ENCODE assay signal across 21 cellular contexts in genomic region chr6:169171010-169171409, GRCh38.
"Had no signal": no experiment of that assay in that cellular context is flagged by ENCODE, and none has a peak within 500 bp of the region (broad histone marks: within the 10 kb centered on the region; RNA-seq: fewer than 3 reads in every experiment).

No MANE protein-coding gene starts in this region.

- H3K27me3 Mint-ChIP-seq: brain; dendritic cell treated with granulocyte-macrophage colony-stimulating factor and Interleukin-4, amounts not matched to agents 40 ng/mL and 50 ng/mL, for 4 days had no signal

- H3K4me1 Mint-ChIP-seq: stimulated activated naive B cell treated with anti-CD40 and anti-IgM and Interleukin-4, amounts not matched to agents 10 μg/mL and 1 μg/mL and 100 μg/mL, for 72 hours had no signal

- H3K27ac ChIP-seq: gastrocnemius medialis, neutrophil, SK-N-MC, transverse colon, VCaP had no signal

- H3K9me3 Mint-ChIP-seq: activated naive CD4-positive, alpha-beta T cell treated with anti-CD3 and anti-CD28 coated beads, Interleukin-2, amount 50 U/mL, for 72 hours; activated T-cell treated with anti-CD3 and anti-CD28 coated beads, Interleukin-2, amount 50 U/mL, for 4 hours; brain; dendritic cell treated with granulocyte-macrophage colony-stimulating factor and Interleukin-4, amounts not matched to agents 40 ng/mL and 50 ng/mL, for 4 days; effector memory CD8-positive, alpha-beta T cell had no signal

- H3K4me1 ChIP-seq: gastrocnemius medialis, transverse colon had no signal

- H3K27ac Mint-ChIP-seq: activated naive CD4-positive, alpha-beta T cell treated with anti-CD3 and anti-CD28 coated beads, Interleukin-2, amount 50 U/mL, for 72 hours; dendritic cell treated with granulocyte-macrophage colony-stimulating factor and Interleukin-4, amounts not matched to agents 40 ng/mL and 50 ng/mL, for 4 days; effector memory CD8-positive, alpha-beta T cell; stimulated activated naive B cell treated with anti-CD40 and anti-IgM and Interleukin-4, amounts not matched to agents 10 μg/mL and 1 μg/mL and 100 μg/mL, for 72 hours had no signal

- H3K9me3 ChIP-seq: gastrocnemius medialis, neutrophil, transverse colon had no signal

- H3K36me3 ChIP-seq: gastrocnemius medialis, neutrophil, transverse colon had no signal

- H3K4me3 Mint-ChIP-seq: activated T-cell treated with anti-CD3 and anti-CD28 coated beads, Interleukin-2, amount 50 U/mL, for 4 hours; brain; dendritic cell treated with granulocyte-macrophage colony-stimulating factor and Interleukin-4, amounts not matched to agents 40 ng/mL and 50 ng/mL, for 4 days; effector memory CD8-positive, alpha-beta T cell; stimulated activated naive B cell treated with anti-CD40 and anti-IgM and Interleukin-4, amounts not matched to agents 10 μg/mL and 1 μg/mL and 100 μg/mL, for 72 hours had no signal

- DNase-seq: activated CD4-positive, alpha-beta T cell treated with anti-CD3 and anti-CD28 coated beads for 1 hour; activated CD4-positive, alpha-beta T cell treated with anti-CD3 and anti-CD28 coated beads, Interleukin-2, amount 50 U/mL, for 4 hours; activated effector memory CD4-positive, alpha-beta T cell treated with Interleukin-2 at 50 U/mL for 16 hours; activated T-cell treated with anti-CD3 and anti-CD28 coated beads, Interleukin-2, amount 50 U/mL, for 4 hours; cerebellar nuclear complex; effector memory CD8-positive, alpha-beta T cell; gastrocnemius medialis; left colon; midbrain; stimulated activated CD4-positive, alpha-beta T cell treated with anti-CD3 and anti-CD28 coated beads, Interleukin-15, amount 100 ng/mL, for 24 hours; stimulated activated CD4-positive, alpha-beta T cell treated with anti-CD3 and anti-CD28 coated beads, Interleukin-4, amount 100 ng/mL, for 1 hour; stimulated activated naive B cell treated with anti-CD40 and anti-IgM and Interleukin-4, amounts not matched to agents 10 μg/mL and 1 μg/mL and 100 μg/mL, for 72 hours; T-helper 1 cell; transverse colon had no signal

- H3K27me3 ChIP-seq: neutrophil, transverse colon had no signal

- H3K4me3 ChIP-seq: gastrocnemius medialis, lung, SK-N-MC, transverse colon had no signal

- ATAC-seq: activated naive CD4-positive, alpha-beta T cell treated with anti-CD3 and anti-CD28 coated beads, Interleukin-2, amount 50 U/mL, for 72 hours; activated T-cell treated with anti-CD3 and anti-CD28 coated beads, Interleukin-2, amount 50 U/mL, for 4 hours; effector memory CD8-positive, alpha-beta T cell; gastrocnemius medialis; left colon; stimulated activated naive B cell treated with anti-CD40 and anti-IgM and Interleukin-4, amounts not matched to agents 10 μg/mL and 1 μg/mL and 100 μg/mL, for 72 hours had no signal

- H3K36me3 Mint-ChIP-seq: activated naive CD4-positive, alpha-beta T cell treated with anti-CD3 and anti-CD28 coated beads, Interleukin-2, amount 50 U/mL, for 72 hours; brain; stimulated activated naive B cell treated with anti-CD40 and anti-IgM and Interleukin-4, amounts not matched to agents 10 μg/mL and 1 μg/mL and 100 μg/mL, for 72 hours had no signal
